In genomic region chr19:2900296-2901252, GRCh38 we compare ENCODE assay signal across 1 cellular context.
TF ChIP-seq lines count a peak whose summit lies in the region.

TSS of gene ZNF57 (plus strand) at chr19:2900928. CDS start at chr19:2901046, 118 bp downstream.

TF ChIP-seq in HepG2, 621 proteins besides CTCF, POLR2A, EP300 and RAD21 (continued from another document and continues in another):
- TF ChIP-seq ZNF781 (CRISPR knock-in tag; IDR thresholded peaks at IDR 0.05; ENCODE audit: borderline replicate concordance, not compliant biosample characterization) (peak; percentile 22), ARID4A (CRISPR knock-in tag; IDR thresholded peaks at IDR 0.05; ENCODE audit: borderline replicate concordance) (peak; percentile 84), GATAD2A (CRISPR knock-in tag; IDR thresholded peaks at IDR 0.05) (peak; percentile 25; the same call in 1 of the 2 replicates), ZNF790 (CRISPR knock-in tag; IDR thresholded peaks at IDR 0.05; ENCODE audit: borderline replicate concordance) (peak; percentile 75; the same call in 1 of the 2 replicates), ZSCAN20 (CRISPR knock-in tag; IDR thresholded peaks at IDR 0.05; ENCODE audit: borderline replicate concordance) (no peak), ZNF3 (CRISPR knock-in tag; IDR thresholded peaks at IDR 0.05) (no peak), MIXL1 (CRISPR knock-in tag; IDR thresholded peaks at IDR 0.05) (no peak), SMYD3 (CRISPR knock-in tag; IDR thresholded peaks at IDR 0.05) (0 out of 2 replicates have a peak, but pooled peaks have one; percentile 67), RNF2 (conservative IDR thresholded peaks at IDR 0.05; ENCODE audit: low read depth) (peak; percentile 90), U2AF2 (IDR thresholded peaks at IDR 0.05; ENCODE audit: low read depth, low read length) (no peak), HMG20B (CRISPR knock-in tag; conservative IDR thresholded peaks at IDR 0.05) (0 out of 2 replicates have a peak, but pooled peaks have one; percentile 18), ZNF331 (CRISPR knock-in tag; IDR thresholded peaks at IDR 0.05) (peak; percentile 38), TBL1XR1 (IDR thresholded peaks at IDR 0.05; ENCODE audit: borderline replicate concordance, low read length, partially characterized antibody) (no peak), PAF1 (CRISPR knock-in tag; IDR thresholded peaks at IDR 0.05) (no peak), PAWR (CRISPR knock-in tag; IDR thresholded peaks at IDR 0.05; ENCODE audit: borderline replicate concordance) (no peak), FLYWCH1 (CRISPR knock-in tag; IDR thresholded peaks at IDR 0.05) (no peak), CHCHD3 (CRISPR knock-in tag; IDR thresholded peaks at IDR 0.05) (no peak), SMAD1 (CRISPR knock-in tag; IDR thresholded peaks at IDR 0.05; ENCODE audit: borderline replicate concordance, low read depth) (no peak; the same call in 1 of the 2 replicates), ZNF724P (CRISPR knock-in tag; IDR thresholded peaks at IDR 0.05; ENCODE audit: borderline replicate concordance) (peak; percentile 84; the same call in 1 of the 2 replicates), SRSF1 (optimal IDR thresholded peaks at IDR 0.05; ENCODE audit: low read depth, low read length) (no peak), ZNF180 (CRISPR knock-in tag; IDR thresholded peaks at IDR 0.05; ENCODE audit: borderline replicate concordance, low read depth) (no peak), GPN1 (CRISPR knock-in tag; IDR thresholded peaks at IDR 0.05; ENCODE audit: borderline replicate concordance) (peak; percentile 53; the same call in 1 of the 2 replicates), KLF6 (CRISPR knock-in tag; IDR thresholded peaks at IDR 0.05) (no peak), GATAD1 (CRISPR knock-in tag; IDR thresholded peaks at IDR 0.05) (peak; percentile 53), NONO (IDR thresholded peaks at IDR 0.05) (no peak), NONO (CRISPR knock-in tag; conservative IDR thresholded peaks at IDR 0.05) (peak; percentile 64), RARG (CRISPR knock-in tag; IDR thresholded peaks at IDR 0.05; ENCODE audit: low read depth) (no peak), SAP130 (CRISPR knock-in tag; IDR thresholded peaks at IDR 0.05; ENCODE audit: low read depth) (peak; percentile 90), FOXA3 (CRISPR knock-in tag; IDR thresholded peaks at IDR 0.05) (0 out of 2 replicates have a peak, but pooled peaks have one; percentile 29), HINFP (CRISPR knock-in tag; IDR thresholded peaks at IDR 0.05; ENCODE audit: low read depth) (peak; percentile 81), ZFY (CRISPR knock-in tag; IDR thresholded peaks at IDR 0.05) (peak; percentile 70), ZBTB25 (CRISPR knock-in tag; IDR thresholded peaks at IDR 0.05) (no peak), CEBPG (CRISPR knock-in tag; IDR thresholded peaks at IDR 0.05) (no peak), ZNF121 (CRISPR knock-in tag; IDR thresholded peaks at IDR 0.05) (no peak; the same call in 1 of the 2 replicates), ATM (IDR thresholded peaks at IDR 0.05; ENCODE audit: borderline replicate concordance) (no peak), ZNF12 (CRISPR knock-in tag; IDR thresholded peaks at IDR 0.05) (peak; percentile 19; the same call in 1 of the 2 replicates), ZNF816 (CRISPR knock-in tag; IDR thresholded peaks at IDR 0.05; ENCODE audit: borderline replicate concordance) (no peak), ZNF761 (CRISPR knock-in tag; conservative IDR thresholded peaks at IDR 0.05) (no peak), SNAI1 (CRISPR knock-in tag; IDR thresholded peaks at IDR 0.05; ENCODE audit: borderline replicate concordance) (no peak), MTA1 (CRISPR knock-in tag; IDR thresholded peaks at IDR 0.05; ENCODE audit: borderline replicate concordance) (0 out of 2 replicates have a peak, but pooled peaks have one; percentile 49), TGIF2 (CRISPR knock-in tag; IDR thresholded peaks at IDR 0.05) (peak; percentile 65; the same call in 1 of the 2 replicates), NFE2L2 (IDR thresholded peaks at IDR 0.05; ENCODE audit: low read length) (no peak), HOXA7 (CRISPR knock-in tag; IDR thresholded peaks at IDR 0.05) (no peak), ZFP41 (CRISPR knock-in tag; IDR thresholded peaks at IDR 0.05; ENCODE audit: borderline replicate concordance) (no peak; the same call in 1 of the 2 replicates), ZNF225 (CRISPR knock-in tag; IDR thresholded peaks at IDR 0.05) (no peak), ZFP90 (CRISPR knock-in tag; IDR thresholded peaks at IDR 0.05; ENCODE audit: borderline replicate concordance) (no peak), ZNF468 (CRISPR knock-in tag; IDR thresholded peaks at IDR 0.05) (no peak), ELF1 (CRISPR knock-in tag; IDR thresholded peaks at IDR 0.05) (peak; percentile 85), TOE1 (CRISPR knock-in tag; IDR thresholded peaks at IDR 0.05) (no peak), BRD4 (CRISPR knock-in tag; IDR thresholded peaks at IDR 0.05) (0 out of 2 replicates have a peak, but pooled peaks have one; percentile 30)
- TF ChIP-seq, protein P1, sequence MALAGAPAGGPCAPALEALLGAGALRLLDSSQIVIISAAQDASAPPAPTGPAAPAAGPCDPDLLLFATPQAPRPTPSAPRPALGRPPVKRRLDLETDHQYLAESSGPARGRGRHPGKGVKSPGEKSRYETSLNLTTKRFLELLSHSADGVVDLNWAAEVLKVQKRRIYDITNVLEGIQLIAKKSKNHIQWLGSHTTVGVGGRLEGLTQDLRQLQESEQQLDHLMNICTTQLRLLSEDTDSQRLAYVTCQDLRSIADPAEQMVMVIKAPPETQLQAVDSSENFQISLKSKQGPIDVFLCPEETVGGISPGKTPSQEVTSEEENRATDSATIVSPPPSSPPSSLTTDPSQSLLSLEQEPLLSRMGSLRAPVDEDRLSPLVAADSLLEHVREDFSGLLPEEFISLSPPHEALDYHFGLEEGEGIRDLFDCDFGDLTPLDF (CRISPR knock-in tag; IDR thresholded peaks at IDR 0.05): peak; percentile 43
- TF ChIP-seq, protein P2, sequence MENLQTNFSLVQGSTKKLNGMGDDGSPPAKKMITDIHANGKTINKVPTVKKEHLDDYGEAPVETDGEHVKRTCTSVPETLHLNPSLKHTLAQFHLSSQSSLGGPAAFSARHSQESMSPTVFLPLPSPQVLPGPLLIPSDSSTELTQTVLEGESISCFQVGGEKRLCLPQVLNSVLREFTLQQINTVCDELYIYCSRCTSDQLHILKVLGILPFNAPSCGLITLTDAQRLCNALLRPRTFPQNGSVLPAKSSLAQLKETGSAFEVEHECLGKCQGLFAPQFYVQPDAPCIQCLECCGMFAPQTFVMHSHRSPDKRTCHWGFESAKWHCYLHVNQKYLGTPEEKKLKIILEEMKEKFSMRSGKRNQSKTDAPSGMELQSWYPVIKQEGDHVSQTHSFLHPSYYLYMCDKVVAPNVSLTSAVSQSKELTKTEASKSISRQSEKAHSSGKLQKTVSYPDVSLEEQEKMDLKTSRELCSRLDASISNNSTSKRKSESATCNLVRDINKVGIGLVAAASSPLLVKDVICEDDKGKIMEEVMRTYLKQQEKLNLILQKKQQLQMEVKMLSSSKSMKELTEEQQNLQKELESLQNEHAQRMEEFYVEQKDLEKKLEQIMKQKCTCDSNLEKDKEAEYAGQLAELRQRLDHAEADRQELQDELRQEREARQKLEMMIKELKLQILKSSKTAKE (CRISPR knock-in tag; IDR thresholded peaks at IDR 0.05; ENCODE audit: borderline replicate concordance): 0 out of 2 replicates have a peak, but pooled peaks have one; percentile 14
- TF ChIP-seq, protein P3, sequence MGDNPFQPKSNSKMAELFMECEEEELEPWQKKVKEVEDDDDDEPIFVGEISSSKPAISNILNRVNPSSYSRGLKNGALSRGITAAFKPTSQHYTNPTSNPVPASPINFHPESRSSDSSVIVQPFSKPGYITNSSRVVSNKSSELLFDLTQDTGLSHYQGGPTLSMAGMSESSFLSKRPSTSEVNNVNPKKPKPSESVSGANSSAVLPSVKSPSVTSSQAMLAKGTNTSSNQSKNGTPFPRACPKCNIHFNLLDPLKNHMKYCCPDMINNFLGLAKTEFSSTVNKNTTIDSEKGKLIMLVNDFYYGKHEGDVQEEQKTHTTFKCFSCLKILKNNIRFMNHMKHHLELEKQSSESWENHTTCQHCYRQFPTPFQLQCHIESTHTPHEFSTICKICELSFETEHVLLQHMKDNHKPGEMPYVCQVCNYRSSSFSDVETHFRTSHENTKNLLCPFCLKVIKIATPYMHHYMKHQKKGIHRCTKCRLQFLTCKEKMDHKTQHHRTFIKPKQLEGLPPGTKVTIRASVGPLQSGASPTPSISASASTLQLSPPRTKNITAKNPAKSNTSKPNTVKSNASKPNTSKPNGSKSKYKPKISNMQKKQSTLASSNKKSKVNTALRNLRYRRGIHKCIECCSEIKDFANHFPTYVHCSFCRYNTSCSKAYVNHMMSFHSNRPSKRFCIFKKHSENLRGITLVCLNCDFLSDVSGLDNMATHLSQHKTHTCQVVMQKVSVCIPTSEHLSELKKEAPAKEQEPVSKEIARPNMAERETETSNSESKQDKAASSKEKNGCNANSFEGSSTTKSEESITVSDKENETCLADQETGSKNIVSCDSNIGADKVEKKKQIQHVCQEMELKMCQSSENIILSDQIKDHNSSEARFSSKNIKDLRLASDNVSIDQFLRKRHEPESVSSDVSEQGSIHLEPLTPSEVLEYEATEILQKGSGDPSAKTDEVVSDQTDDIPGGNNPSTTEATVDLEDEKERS (CRISPR knock-in tag; IDR thresholded peaks at IDR 0.05): 0 out of 2 replicates have a peak, but pooled peaks have one; percentile 26
- TF ChIP-seq, protein P4, sequence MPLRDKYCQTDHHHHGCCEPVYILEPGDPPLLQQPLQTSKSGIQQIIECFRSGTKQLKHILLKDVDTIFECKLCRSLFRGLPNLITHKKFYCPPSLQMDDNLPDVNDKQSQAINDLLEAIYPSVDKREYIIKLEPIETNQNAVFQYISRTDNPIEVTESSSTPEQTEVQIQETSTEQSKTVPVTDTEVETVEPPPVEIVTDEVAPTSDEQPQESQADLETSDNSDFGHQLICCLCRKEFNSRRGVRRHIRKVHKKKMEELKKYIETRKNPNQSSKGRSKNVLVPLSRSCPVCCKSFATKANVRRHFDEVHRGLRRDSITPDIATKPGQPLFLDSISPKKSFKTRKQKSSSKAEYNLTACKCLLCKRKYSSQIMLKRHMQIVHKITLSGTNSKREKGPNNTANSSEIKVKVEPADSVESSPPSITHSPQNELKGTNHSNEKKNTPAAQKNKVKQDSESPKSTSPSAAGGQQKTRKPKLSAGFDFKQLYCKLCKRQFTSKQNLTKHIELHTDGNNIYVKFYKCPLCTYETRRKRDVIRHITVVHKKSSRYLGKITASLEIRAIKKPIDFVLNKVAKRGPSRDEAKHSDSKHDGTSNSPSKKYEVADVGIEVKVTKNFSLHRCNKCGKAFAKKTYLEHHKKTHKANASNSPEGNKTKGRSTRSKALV (CRISPR knock-in tag; IDR thresholded peaks at IDR 0.05): no peak
- TF ChIP-seq, protein P5, sequence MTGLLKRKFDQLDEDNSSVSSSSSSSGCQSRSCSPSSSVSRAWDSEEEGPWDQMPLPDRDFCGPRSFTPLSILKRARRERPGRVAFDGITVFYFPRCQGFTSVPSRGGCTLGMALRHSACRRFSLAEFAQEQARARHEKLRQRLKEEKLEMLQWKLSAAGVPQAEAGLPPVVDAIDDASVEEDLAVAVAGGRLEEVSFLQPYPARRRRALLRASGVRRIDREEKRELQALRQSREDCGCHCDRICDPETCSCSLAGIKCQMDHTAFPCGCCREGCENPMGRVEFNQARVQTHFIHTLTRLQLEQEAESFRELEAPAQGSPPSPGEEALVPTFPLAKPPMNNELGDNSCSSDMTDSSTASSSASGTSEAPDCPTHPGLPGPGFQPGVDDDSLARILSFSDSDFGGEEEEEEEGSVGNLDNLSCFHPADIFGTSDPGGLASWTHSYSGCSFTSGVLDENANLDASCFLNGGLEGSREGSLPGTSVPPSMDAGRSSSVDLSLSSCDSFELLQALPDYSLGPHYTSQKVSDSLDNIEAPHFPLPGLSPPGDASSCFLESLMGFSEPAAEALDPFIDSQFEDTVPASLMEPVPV (CRISPR knock-in tag; IDR thresholded peaks at IDR 0.05): peak; percentile 78; the same call in 1 of the 2 replicates
